ENCODE assay signal across 19 cellular contexts in genomic region chr9:84519486-84519885, GRCh38.
"Had no signal": no experiment of that assay in that cellular context is flagged by ENCODE, and none has a peak within 500 bp of the region (broad histone marks: within the 10 kb centered on the region; RNA-seq: fewer than 3 reads in every experiment).

No MANE protein-coding gene starts in this region.

- H3K36me3 ChIP-seq: SJSA1 had no signal

- H3K4me1 ChIP-seq: SJSA1 had no signal

- H3K4me3 ChIP-seq: SJSA1, SK-N-MC had no signal

- H3K27ac ChIP-seq: SJSA1, SK-N-MC had no signal

- DNase-seq: IMR-90, Karpas-422, KG1, MM.1S, NCI-H1092 treated with DMSO at 0.1 percent for 48 hours, NCI-H1436, NCI-H187, NCI-H2029, NCI-H2081 treated with DMSO at 0.1 percent for 48 hours, NCI-H2171 treated with DMSO at 0.1 percent for 48 hours, NCI-H446, NCI-H510A, NCI-H524 treated with DMSO at 0.1 percent for 48 hours, NCI-H774, Right ventricle myocardium superior, RPMI8226, SIG-M5 had no signal

- H3K9me3 ChIP-seq: SJSA1 had no signal

- H3K27me3 ChIP-seq: SJSA1 had no signal
